14 cellular contexts compared by ENCODE assay signal in the genomic region with DNA sequence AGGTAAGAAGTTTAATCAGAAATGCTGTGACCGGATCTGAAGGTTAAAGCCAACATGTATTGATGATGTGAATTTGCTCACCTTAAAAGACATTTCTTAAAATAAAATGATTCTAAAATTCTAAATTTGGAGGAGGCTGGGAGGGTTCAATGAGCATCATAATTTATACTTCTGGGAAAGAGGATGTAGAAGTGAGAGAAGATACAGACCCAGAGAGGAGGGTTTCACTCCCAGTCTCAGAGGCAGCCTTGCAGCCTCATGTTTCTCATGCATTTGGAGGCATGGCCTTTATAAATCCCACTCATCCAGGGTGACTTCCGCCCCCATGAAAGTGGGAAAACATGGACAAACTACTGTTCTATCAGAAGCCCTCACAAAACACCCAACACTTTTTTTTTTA.
A peak's percentile ranks its signal among the peaks of the same experiment; 100 is the strongest.
DNase-seq lines count a peak whose midpoint lies in the region; ATAC-seq and TF ChIP-seq lines count a peak whose summit lies in the region.
"Had no signal": no experiment of that assay in that cellular context is flagged by ENCODE, and none has a peak within 500 bp of the region (broad histone marks: within the 10 kb centered on the region; RNA-seq: fewer than 3 reads in every experiment).

No MANE protein-coding gene starts in this region.

- no peak for TF ChIP-seq POLR2A in esophagus squamous epithelium (IDR thresholded peaks at IDR 0.05)

- TF ChIP-seq CTCF in esophagus squamous epithelium (IDR thresholded peaks at IDR 0.05) = no peak
- no peak for TF ChIP-seq CTCF in CD8-positive, alpha-beta T cell (IDR thresholded peaks at IDR 0.05)

- H3K4me3 ChIP-seq in esophagus squamous epithelium = no peak overlapping the region
- no peak overlapping the region for H3K4me3 ChIP-seq in CD8-positive, alpha-beta T cell (ENCODE audit: low read depth, low read length)
- H3K4me3 ChIP-seq in H7 (ENCODE audit: insufficient read depth, low read depth, low read length) = no peak overlapping the region
- H3K4me3 ChIP-seq: cardiac muscle cell, transverse colon had no signal

- H3K9me3 Mint-ChIP-seq in CD8-positive, alpha-beta T cell = no peaks in the 10 kb centered on the region
- H3K9me3 Mint-ChIP-seq: CD4-positive, alpha-beta memory T cell had no signal

- H3K4me1 Mint-ChIP-seq in CD8-positive, alpha-beta T cell (ENCODE audit: low read depth) = peaks cover 6% of the 10 kb centered on the region

- H3K4me1 ChIP-seq in esophagus squamous epithelium = peaks cover 17 to 67% (median 24%) of the 10 kb centered on the region in 3 donors
- no peaks in the 10 kb centered on the region for H3K4me1 ChIP-seq in CD8-positive, alpha-beta T cell (ENCODE audit: insufficient read depth, low read length)

- H3K36me3 ChIP-seq in esophagus squamous epithelium (no peaks in the 10 kb centered on the region), H7 (replicated peaks; ENCODE audit: control insufficient read depth, insufficient read depth, low read length) (no peaks in the 10 kb centered on the region)
- H3K36me3 ChIP-seq in CD8-positive, alpha-beta T cell (ENCODE audit: insufficient read depth, low read length) = no peaks in the 10 kb centered on the region
- H3K36me3 ChIP-seq: cardiac muscle cell, transverse colon had no signal

- CTCF ChIA-PET in CD8-positive, alpha-beta T cell (lab: Charles Lee) = no interaction called here

- no peaks in the 10 kb centered on the region for H3K9me3 ChIP-seq in esophagus squamous epithelium
- no peaks in the 10 kb centered on the region for H3K9me3 ChIP-seq in CD8-positive, alpha-beta T cell (ENCODE audit: low read length)
- H3K9me3 ChIP-seq: transverse colon had no signal

- peak overlapping the region; percentile 41 to 97 (median 70) for H3K27ac ChIP-seq in esophagus squamous epithelium
- no peak overlapping the region for H3K27ac ChIP-seq in CD8-positive, alpha-beta T cell (ENCODE audit: low read depth, low read length)
- H3K27ac ChIP-seq: cardiac muscle cell, VCaP had no signal

- POLR2A ChIA-PET in CD8-positive, alpha-beta T cell (lab: Charles Lee) = no interaction called here

- intact Hi-C loops in esophagus squamous epithelium (cut with DNase I) = no loop called here
- intact Hi-C loops in CD8-positive, alpha-beta T cell (cut with DNase I, micrococcal nuclease) = no loop called here

- H3K27ac Mint-ChIP-seq in CD8-positive, alpha-beta T cell = no peak overlapping the region
- H3K27ac Mint-ChIP-seq: CD4-positive, alpha-beta memory T cell had no signal

- H3K27me3 Mint-ChIP-seq in CD8-positive, alpha-beta T cell (ENCODE audit: low read depth) = no peaks in the 10 kb centered on the region
- H3K27me3 Mint-ChIP-seq: CD4-positive, alpha-beta memory T cell had no signal

- WGBS in esophagus squamous epithelium, 2 donors = 93 to 100% methylated on average over 2 of the region's 2 CpGs

- H3K36me3 Mint-ChIP-seq in CD8-positive, alpha-beta T cell = no peaks in the 10 kb centered on the region
- H3K36me3 Mint-ChIP-seq: CD4-positive, alpha-beta memory T cell had no signal

- H3K27me3 ChIP-seq in esophagus squamous epithelium (no peaks in the 10 kb centered on the region), H7 (ENCODE audit: control insufficient read depth, insufficient read depth, low read length) (no peaks in the 10 kb centered on the region)
- no peaks in the 10 kb centered on the region for H3K27me3 ChIP-seq in CD8-positive, alpha-beta T cell (ENCODE audit: insufficient read depth, low read length)
- H3K27me3 ChIP-seq: cardiac muscle cell, transverse colon had no signal

- ATAC-seq in GM18867 (IDR thresholded peaks at IDR 0.05; ENCODE audit: unreplicated experiment) (peak; percentile 58), GM21529 (IDR thresholded peaks at IDR 0.05; ENCODE audit: unreplicated experiment) (peak; percentile 76), HG03103 (IDR thresholded peaks at IDR 0.05; ENCODE audit: low read depth, unreplicated experiment) (peak; percentile 66)
- no peak for ATAC-seq in CD8-positive, alpha-beta T cell

- no peak overlapping the region for H3K4me3 Mint-ChIP-seq in CD8-positive, alpha-beta T cell
- H3K4me3 Mint-ChIP-seq: CD4-positive, alpha-beta memory T cell had no signal

- DNase-seq in esophagus squamous epithelium (lab: John Stamatoyannopoulos, UW) = no peak
- no peak for DNase-seq in CD8-positive, alpha-beta T cell
- no peak for DNase-seq in NCI-H1436 (lab: John Stamatoyannopoulos, UW)
- no peak for DNase-seq in H7
- no peak for DNase-seq in DMS53 treated with DMSO at 0.1 percent for 48 hours (lab: John Stamatoyannopoulos, UW; ENCODE audit: unreplicated experiment)
- DNase-seq: CD4-positive, alpha-beta memory T cell; NCI-H446; SIG-M5; transverse colon had no signal
